ENCODE assay signal across 2 cellular contexts in the genomic region with DNA sequence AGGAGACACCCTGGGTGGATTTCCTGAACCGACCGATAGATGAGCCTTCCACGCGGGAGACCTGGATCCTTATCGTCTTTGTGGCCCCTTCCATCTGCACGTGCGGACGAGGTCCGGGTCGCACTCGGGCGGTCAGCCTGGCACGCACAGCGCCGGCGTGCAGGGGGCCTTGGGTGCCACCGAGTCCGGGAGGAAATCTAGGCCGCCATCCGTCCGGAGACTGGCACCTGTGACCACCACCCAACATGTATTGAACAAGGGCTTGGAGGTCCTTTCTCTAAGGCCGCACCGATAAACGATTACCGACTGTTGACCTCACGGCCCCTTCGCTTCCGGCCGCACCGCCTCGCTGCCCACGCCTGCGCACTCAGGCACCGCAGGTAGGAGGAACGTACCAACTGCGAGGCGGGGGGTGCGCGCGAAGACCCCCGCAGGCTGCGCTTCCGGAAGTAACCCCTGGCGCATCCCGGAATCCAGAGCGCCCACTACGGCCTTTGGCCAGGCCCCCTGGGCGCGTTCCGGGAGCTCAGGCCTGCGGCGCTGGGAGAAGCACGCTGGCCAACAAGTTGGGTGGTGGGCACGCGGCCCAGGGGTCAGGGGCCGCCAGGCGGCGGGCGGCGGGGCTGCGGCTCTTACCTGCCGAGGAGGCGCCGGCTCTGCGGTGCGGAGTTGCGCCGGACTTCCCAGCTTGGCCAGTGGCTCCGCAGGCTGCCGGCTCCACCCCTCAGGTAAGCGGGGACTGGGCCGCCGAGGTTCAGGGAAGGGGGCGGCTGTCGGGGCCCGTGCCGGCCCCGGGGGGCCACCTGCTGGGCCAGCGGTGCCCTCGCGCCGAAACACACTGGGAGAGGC.
TF ChIP-seq lines count a peak whose summit lies in the region.

A gene (minus strand): TSS at position 713 of the 849 bp plus-strand sequence. CDS start 28,249 bp downstream, outside the sequence.
A gene with protein sequence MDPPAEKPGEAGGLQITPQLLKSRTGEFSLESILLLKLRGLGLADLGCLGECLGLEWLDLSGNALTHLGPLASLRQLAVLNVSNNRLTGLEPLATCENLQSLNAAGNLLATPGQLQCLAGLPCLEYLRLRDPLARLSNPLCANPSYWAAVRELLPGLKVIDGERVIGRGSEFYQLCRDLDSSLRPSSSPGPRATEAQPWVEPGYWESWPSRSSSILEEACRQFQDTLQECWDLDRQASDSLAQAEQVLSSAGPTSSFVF (plus strand): TSS at position 523 of the 849 bp plus-strand sequence. CDS start 13,507 bp downstream, outside the sequence.

TF ChIP-seq in HEK293, 187 proteins besides CTCF, POLR2A, EP300 and RAD21 (continued from another document and continues in another):
- TF ChIP-seq, protein P1, sequence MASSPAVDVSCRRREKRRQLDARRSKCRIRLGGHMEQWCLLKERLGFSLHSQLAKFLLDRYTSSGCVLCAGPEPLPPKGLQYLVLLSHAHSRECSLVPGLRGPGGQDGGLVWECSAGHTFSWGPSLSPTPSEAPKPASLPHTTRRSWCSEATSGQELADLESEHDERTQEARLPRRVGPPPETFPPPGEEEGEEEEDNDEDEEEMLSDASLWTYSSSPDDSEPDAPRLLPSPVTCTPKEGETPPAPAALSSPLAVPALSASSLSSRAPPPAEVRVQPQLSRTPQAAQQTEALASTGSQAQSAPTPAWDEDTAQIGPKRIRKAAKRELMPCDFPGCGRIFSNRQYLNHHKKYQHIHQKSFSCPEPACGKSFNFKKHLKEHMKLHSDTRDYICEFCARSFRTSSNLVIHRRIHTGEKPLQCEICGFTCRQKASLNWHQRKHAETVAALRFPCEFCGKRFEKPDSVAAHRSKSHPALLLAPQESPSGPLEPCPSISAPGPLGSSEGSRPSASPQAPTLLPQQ (tag by site-specific recombination; IDR thresholded peaks at IDR 0.05) = peak; percentile 31; the same call in 1 of the 2 replicates
- TF ChIP-seq, protein P2, sequence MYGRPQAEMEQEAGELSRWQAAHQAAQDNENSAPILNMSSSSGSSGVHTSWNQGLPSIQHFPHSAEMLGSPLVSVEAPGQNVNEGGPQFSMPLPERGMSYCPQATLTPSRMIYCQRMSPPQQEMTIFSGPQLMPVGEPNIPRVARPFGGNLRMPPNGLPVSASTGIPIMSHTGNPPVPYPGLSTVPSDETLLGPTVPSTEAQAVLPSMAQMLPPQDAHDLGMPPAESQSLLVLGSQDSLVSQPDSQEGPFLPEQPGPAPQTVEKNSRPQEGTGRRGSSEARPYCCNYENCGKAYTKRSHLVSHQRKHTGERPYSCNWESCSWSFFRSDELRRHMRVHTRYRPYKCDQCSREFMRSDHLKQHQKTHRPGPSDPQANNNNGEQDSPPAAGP (tag by site-specific recombination; IDR thresholded peaks at IDR 0.05) = peak; percentile 78; the same call in 1 of the 2 replicates
- TF ChIP-seq KLF9 (tag by site-specific recombination; IDR thresholded peaks at IDR 0.05; ENCODE audit: low read depth) (no peak; the same call in 1 of the 2 replicates), ZNF24 (tag by site-specific recombination; IDR thresholded peaks at IDR 0.05) (0 out of 2 replicates have a peak, but pooled peaks have one; percentile 16), YY2 (tag by site-specific recombination; IDR thresholded peaks at IDR 0.05) (no peak), MZF1 (tag by site-specific recombination; IDR thresholded peaks at IDR 0.05; ENCODE audit: borderline replicate concordance) (no peak), ZNF174 (tag by site-specific recombination; IDR thresholded peaks at IDR 0.05) (no peak), ZNF2 (tag by site-specific recombination; IDR thresholded peaks at IDR 0.05) (no peak; the same call in 1 of the 2 replicates), ZNF121 (tag by site-specific recombination; IDR thresholded peaks at IDR 0.05) (no peak), BCL11A (tag by site-specific recombination; IDR thresholded peaks at IDR 0.05; ENCODE audit: low read depth) (peak; percentile 56; the same call in 1 of the 2 replicates), ZFHX2 (tag by site-specific recombination; conservative IDR thresholded peaks at IDR 0.05) (peak; percentile 77), HOXD13 (CRISPR knock-in tag; IDR thresholded peaks at IDR 0.05; ENCODE audit: borderline replicate concordance) (no peak), ZNF600 (tag by site-specific recombination; IDR thresholded peaks at IDR 0.05) (no peak; the same call in 1 of the 2 replicates), SP7 (tag by site-specific recombination; IDR thresholded peaks at IDR 0.05) (peak; percentile 58), ZNF266 (tag by site-specific recombination; IDR thresholded peaks at IDR 0.05; ENCODE audit: low read depth) (no peak), GLIS2 (tag by site-specific recombination; IDR thresholded peaks at IDR 0.05) (peak; percentile 94), ZBTB20 (tag by site-specific recombination; IDR thresholded peaks at IDR 0.05) (peak; percentile 76), ZNF768 (tag by site-specific recombination; IDR thresholded peaks at IDR 0.05) (no peak), ZNF596 (tag by site-specific recombination; IDR thresholded peaks at IDR 0.05) (no peak), ZNF660 (tag by site-specific recombination; IDR thresholded peaks at IDR 0.05) (no peak), ZNF561 (tag by site-specific recombination; IDR thresholded peaks at IDR 0.05; ENCODE audit: borderline replicate concordance) (peak; percentile 44), ZNF211 (tag by site-specific recombination; IDR thresholded peaks at IDR 0.05; ENCODE audit: low read depth) (no peak), ZSCAN16 (tag by site-specific recombination; IDR thresholded peaks at IDR 0.05) (no peak), ZNF248 (tag by site-specific recombination; IDR thresholded peaks at IDR 0.05) (no peak), ZNF544 (tag by site-specific recombination; IDR thresholded peaks at IDR 0.05) (no peak), ZNF707 (tag by site-specific recombination; IDR thresholded peaks at IDR 0.05) (no peak), TRIM28 (IDR thresholded peaks at IDR 0.05; ENCODE audit: borderline replicate concordance, low read length) (no peak), SP3 (tag by site-specific recombination; IDR thresholded peaks at IDR 0.05) (peak; percentile 51; the same call in 1 of the 2 replicates), BCL11B (tag by site-specific recombination; IDR thresholded peaks at IDR 0.05; ENCODE audit: low read depth) (0 out of 2 replicates have a peak, but pooled peaks have one; percentile 65), WT1 (tag by site-specific recombination; IDR thresholded peaks at IDR 0.05) (peak; percentile 32; the same call in 1 of the 2 replicates)
- TF ChIP-seq, protein P3, sequence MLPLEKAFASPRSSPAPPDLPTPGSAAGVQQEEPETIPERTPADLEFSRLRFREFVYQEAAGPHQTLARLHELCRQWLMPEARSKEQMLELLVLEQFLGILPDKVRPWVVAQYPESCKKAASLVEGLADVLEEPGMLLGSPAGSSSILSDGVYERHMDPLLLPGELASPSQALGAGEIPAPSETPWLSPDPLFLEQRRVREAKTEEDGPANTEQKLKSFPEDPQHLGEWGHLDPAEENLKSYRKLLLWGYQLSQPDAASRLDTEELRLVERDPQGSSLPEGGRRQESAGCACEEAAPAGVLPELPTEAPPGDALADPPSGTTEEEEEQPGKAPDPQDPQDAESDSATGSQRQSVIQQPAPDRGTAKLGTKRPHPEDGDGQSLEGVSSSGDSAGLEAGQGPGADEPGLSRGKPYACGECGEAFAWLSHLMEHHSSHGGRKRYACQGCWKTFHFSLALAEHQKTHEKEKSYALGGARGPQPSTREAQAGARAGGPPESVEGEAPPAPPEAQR (tag by site-specific recombination; IDR thresholded peaks at IDR 0.05) = no peak

TF ChIP-seq in GM12878, 131 proteins besides CTCF, POLR2A, EP300 and RAD21 (continued from another document and continues in another):
- TF ChIP-seq, protein P4, sequence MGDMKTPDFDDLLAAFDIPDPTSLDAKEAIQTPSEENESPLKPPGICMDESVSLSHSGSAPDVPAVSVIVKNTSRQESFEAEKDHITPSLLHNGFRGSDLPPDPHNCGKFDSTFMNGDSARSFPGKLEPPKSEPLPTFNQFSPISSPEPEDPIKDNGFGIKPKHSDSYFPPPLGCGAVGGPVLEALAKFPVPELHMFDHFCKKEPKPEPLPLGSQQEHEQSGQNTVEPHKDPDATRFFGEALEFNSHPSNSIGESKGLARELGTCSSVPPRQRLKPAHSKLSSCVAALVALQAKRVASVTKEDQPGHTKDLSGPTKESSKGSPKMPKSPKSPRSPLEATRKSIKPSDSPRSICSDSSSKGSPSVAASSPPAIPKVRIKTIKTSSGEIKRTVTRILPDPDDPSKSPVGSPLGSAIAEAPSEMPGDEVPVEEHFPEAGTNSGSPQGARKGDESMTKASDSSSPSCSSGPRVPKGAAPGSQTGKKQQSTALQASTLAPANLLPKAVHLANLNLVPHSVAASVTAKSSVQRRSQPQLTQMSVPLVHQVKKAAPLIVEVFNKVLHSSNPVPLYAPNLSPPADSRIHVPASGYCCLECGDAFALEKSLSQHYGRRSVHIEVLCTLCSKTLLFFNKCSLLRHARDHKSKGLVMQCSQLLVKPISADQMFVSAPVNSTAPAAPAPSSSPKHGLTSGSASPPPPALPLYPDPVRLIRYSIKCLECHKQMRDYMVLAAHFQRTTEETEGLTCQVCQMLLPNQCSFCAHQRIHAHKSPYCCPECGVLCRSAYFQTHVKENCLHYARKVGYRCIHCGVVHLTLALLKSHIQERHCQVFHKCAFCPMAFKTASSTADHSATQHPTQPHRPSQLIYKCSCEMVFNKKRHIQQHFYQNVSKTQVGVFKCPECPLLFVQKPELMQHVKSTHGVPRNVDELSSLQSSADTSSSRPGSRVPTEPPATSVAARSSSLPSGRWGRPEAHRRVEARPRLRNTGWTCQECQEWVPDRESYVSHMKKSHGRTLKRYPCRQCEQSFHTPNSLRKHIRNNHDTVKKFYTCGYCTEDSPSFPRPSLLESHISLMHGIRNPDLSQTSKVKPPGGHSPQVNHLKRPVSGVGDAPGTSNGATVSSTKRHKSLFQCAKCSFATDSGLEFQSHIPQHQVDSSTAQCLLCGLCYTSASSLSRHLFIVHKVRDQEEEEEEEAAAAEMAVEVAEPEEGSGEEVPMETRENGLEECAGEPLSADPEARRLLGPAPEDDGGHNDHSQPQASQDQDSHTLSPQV (IDR thresholded peaks at IDR 0.05) = 0 out of 2 replicates have a peak, but pooled peaks have one; percentile 64
- TF ChIP-seq, protein P5, sequence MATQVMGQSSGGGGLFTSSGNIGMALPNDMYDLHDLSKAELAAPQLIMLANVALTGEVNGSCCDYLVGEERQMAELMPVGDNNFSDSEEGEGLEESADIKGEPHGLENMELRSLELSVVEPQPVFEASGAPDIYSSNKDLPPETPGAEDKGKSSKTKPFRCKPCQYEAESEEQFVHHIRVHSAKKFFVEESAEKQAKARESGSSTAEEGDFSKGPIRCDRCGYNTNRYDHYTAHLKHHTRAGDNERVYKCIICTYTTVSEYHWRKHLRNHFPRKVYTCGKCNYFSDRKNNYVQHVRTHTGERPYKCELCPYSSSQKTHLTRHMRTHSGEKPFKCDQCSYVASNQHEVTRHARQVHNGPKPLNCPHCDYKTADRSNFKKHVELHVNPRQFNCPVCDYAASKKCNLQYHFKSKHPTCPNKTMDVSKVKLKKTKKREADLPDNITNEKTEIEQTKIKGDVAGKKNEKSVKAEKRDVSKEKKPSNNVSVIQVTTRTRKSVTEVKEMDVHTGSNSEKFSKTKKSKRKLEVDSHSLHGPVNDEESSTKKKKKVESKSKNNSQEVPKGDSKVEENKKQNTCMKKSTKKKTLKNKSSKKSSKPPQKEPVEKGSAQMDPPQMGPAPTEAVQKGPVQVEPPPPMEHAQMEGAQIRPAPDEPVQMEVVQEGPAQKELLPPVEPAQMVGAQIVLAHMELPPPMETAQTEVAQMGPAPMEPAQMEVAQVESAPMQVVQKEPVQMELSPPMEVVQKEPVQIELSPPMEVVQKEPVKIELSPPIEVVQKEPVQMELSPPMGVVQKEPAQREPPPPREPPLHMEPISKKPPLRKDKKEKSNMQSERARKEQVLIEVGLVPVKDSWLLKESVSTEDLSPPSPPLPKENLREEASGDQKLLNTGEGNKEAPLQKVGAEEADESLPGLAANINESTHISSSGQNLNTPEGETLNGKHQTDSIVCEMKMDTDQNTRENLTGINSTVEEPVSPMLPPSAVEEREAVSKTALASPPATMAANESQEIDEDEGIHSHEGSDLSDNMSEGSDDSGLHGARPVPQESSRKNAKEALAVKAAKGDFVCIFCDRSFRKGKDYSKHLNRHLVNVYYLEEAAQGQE (IDR thresholded peaks at IDR 0.05; ENCODE audit: low read depth, low read length) = no peak
- peak; percentile 94 for TF ChIP-seq ATF7 (IDR thresholded peaks at IDR 0.05; ENCODE audit: low read depth)
- TF ChIP-seq, protein P6, sequence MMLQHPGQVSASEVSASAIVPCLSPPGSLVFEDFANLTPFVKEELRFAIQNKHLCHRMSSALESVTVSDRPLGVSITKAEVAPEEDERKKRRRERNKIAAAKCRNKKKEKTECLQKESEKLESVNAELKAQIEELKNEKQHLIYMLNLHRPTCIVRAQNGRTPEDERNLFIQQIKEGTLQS (IDR thresholded peaks at IDR 0.05; ENCODE audit: borderline replicate concordance, extremely low read depth, low read depth, low read length) = no peak
- 0 out of 2 replicates have a peak, but pooled peaks have one; percentile 34 for TF ChIP-seq POLR2AphosphoS2 (IDR thresholded peaks at IDR 0.05; ENCODE audit: low read depth, low read length)
- TF ChIP-seq NR2C2 (IDR thresholded peaks at IDR 0.05; ENCODE audit: borderline replicate concordance, control insufficient read depth, insufficient read length, low read depth) = no peak
- TF ChIP-seq NBN (IDR thresholded peaks at IDR 0.05) = peak; percentile 70
- no peak for TF ChIP-seq CHD4 (IDR thresholded peaks at IDR 0.05)
- 0 out of 2 replicates have a peak, but pooled peaks have one; percentile 51 for TF ChIP-seq RB1 (IDR thresholded peaks at IDR 0.05; ENCODE audit: borderline replicate concordance)
- no peak for TF ChIP-seq MYB (IDR thresholded peaks at IDR 0.05; ENCODE audit: borderline replicate concordance, low read depth, low read length)
- TF ChIP-seq, protein P7, sequence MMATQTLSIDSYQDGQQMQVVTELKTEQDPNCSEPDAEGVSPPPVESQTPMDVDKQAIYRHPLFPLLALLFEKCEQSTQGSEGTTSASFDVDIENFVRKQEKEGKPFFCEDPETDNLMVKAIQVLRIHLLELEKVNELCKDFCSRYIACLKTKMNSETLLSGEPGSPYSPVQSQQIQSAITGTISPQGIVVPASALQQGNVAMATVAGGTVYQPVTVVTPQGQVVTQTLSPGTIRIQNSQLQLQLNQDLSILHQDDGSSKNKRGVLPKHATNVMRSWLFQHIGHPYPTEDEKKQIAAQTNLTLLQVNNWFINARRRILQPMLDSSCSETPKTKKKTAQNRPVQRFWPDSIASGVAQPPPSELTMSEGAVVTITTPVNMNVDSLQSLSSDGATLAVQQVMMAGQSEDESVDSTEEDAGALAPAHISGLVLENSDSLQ (IDR thresholded peaks at IDR 0.05) = no peak
- TF ChIP-seq, protein P8, sequence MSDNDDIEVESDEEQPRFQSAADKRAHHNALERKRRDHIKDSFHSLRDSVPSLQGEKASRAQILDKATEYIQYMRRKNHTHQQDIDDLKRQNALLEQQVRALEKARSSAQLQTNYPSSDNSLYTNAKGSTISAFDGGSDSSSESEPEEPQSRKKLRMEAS (IDR thresholded peaks at IDR 0.05; ENCODE audit: low read depth, low read length) = 0 out of 2 replicates have a peak, but pooled peaks have one; percentile 40
- peak; percentile 95 for TF ChIP-seq FOXK2 (IDR thresholded peaks at IDR 0.05)
- 0 out of 2 replicates have a peak, but pooled peaks have one; percentile 30 for TF ChIP-seq GABPA (IDR thresholded peaks at IDR 0.05; ENCODE audit: low read depth)
- TF ChIP-seq TCF7 (IDR thresholded peaks at IDR 0.05; ENCODE audit: borderline replicate concordance) = no peak
- TF ChIP-seq, protein P9, sequence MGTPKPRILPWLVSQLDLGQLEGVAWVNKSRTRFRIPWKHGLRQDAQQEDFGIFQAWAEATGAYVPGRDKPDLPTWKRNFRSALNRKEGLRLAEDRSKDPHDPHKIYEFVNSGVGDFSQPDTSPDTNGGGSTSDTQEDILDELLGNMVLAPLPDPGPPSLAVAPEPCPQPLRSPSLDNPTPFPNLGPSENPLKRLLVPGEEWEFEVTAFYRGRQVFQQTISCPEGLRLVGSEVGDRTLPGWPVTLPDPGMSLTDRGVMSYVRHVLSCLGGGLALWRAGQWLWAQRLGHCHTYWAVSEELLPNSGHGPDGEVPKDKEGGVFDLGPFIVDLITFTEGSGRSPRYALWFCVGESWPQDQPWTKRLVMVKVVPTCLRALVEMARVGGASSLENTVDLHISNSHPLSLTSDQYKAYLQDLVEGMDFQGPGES (IDR thresholded peaks at IDR 0.05) = no peak
- TF ChIP-seq ZNF274 (IDR thresholded peaks at IDR 0.05; ENCODE audit: insufficient read depth, insufficient read length) = no peak
- TF ChIP-seq EED (IDR thresholded peaks at IDR 0.05; ENCODE audit: low read depth) = no peak
